8 cellular contexts compared by ENCODE assay signal in the genomic region with DNA sequence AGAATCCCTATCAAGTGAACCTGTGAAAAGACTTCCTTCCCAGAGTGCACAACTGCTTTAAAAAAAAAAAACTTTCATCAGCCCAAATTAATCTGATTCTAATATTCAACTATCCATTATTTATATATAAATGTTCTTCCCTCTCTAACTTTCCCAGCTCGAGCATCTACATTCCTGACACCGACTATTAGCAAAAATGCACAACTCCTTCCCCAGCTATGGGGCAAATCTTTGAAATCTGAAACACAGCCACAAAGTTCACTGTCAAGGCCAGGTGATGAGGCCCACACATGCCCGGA. TPM values are rescaled to one million over a fixed set of nuclear protein-coding genes. Genes with fewer than 3 reads are reported as not detected.
A peak's percentile ranks its signal among the peaks of the same experiment; 100 is the strongest.
DNase-seq lines count a peak whose midpoint lies in the region; ATAC-seq and TF ChIP-seq lines count a peak whose summit lies in the region.

No MANE protein-coding gene starts in this region.

- 7 to 20% (median 12%) methylated on average over 3 of the region's 3 CpGs for WGBS in stomach, 5 donors

- H3K27me3 Mint-ChIP-seq in activated T-helper 17 cell treated with anti-CD3 and anti-CD28 coated beads, Interleukin-2, amount 50 U/mL, for 72 hours: no peaks in the 10 kb centered on the region

- H3K4me3 ChIP-seq in iPS-18c (ENCODE audit: insufficient read depth, low read depth, low read length) (peak overlapping the region; percentile 60), stomach (peak overlapping the region; percentile 82 to 98 (median 89))

- H3K4me1 Mint-ChIP-seq in activated T-helper 17 cell treated with anti-CD3 and anti-CD28 coated beads, Interleukin-2, amount 50 U/mL, for 72 hours: peaks cover 23% of the 10 kb centered on the region

- no peak for TF ChIP-seq POLR2A in stomach (IDR thresholded peaks at IDR 0.05)

- H3K9me3 Mint-ChIP-seq in activated T-helper 17 cell treated with anti-CD3 and anti-CD28 coated beads, Interleukin-2, amount 50 U/mL, for 72 hours: no peaks in the 10 kb centered on the region

- no peak for ATAC-seq in activated T-helper 17 cell treated with anti-CD3 and anti-CD28 coated beads, Interleukin-2, amount 50 U/mL, for 72 hours (replicated peaks)

- H3K27ac Mint-ChIP-seq in activated T-helper 17 cell treated with anti-CD3 and anti-CD28 coated beads, Interleukin-2, amount 50 U/mL, for 72 hours: peak overlapping the region; percentile 91

- no peaks in the 10 kb centered on the region for H3K27me3 ChIP-seq in stomach

- H3K36me3 Mint-ChIP-seq in activated T-helper 17 cell treated with anti-CD3 and anti-CD28 coated beads, Interleukin-2, amount 50 U/mL, for 72 hours (ENCODE audit: low read depth): peaks cover 33% of the 10 kb centered on the region

- H3K4me1 ChIP-seq in stomach: peaks cover 13 to 65% (median 40%) of the 10 kb centered on the region in 4 donors

- no peak for TF ChIP-seq EP300 in stomach (IDR thresholded peaks at IDR 0.05)

- intact Hi-C loops in stomach (cut with DNase I; ENCODE audit: low total_unique reads): no loop called here

- DNase-seq in DMS79 treated with DMSO at 0.1 percent for 48 hours (lab: John Stamatoyannopoulos, UW) (peak; percentile 47), DMS79 (lab: John Stamatoyannopoulos, UW) (no peak), stomach (no peak), HUDEP-2 (lab: John Stamatoyannopoulos, UW; ENCODE audit: unreplicated experiment in 76 of 76) (no peak), kidney glomerular epithelial cell (lab: John Stamatoyannopoulos, UW) (no peak)
- no peak for DNase-seq in stimulated activated CD4-positive, alpha-beta T cell treated with anti-CD3 and anti-CD28 coated beads, Interleukin-4, amount 100 ng/mL, for 4 hours

- peak overlapping the region; percentile 83 to 98 (median 93) for H3K27ac ChIP-seq in stomach

- no peak for TF ChIP-seq CTCF in stomach (IDR thresholded peaks at IDR 0.05)

- H3K9me3 ChIP-seq in iPS-18c (ENCODE audit: control insufficient read depth, insufficient read depth, low read length) (peaks cover 2% of the 10 kb centered on the region), stomach (no peaks in the 10 kb centered on the region)

- H3K36me3 ChIP-seq in stomach: no peaks in the 10 kb centered on the region

- H3K4me3 Mint-ChIP-seq in activated T-helper 17 cell treated with anti-CD3 and anti-CD28 coated beads, Interleukin-2, amount 50 U/mL, for 72 hours: peak overlapping the region; percentile 92

RNA-seq across cellular contexts. Expression of a gene that starts 2.3 kb away (rescaled TPM):
- 10 to 100 TPM; 33.5 to 91.7 TPM for total RNA-seq in activated T-helper 17 cell treated with anti-CD3 and anti-CD28 coated beads, Interleukin-2, amount 50 U/mL, for 72 hours
- 10 to 100 TPM in 4 of 5 donors, 1 to 10 TPM in 1; 6.1 to 67.0 (median 22.2) TPM for total RNA-seq in stomach
- polyA plus RNA-seq in stomach: 10 to 100 TPM; 10.1 to 15.1 (median 11.9) TPM
